1 cellular context compared by ENCODE assay signal in genomic region chr7:30549933-30550493, GRCh38.
TF ChIP-seq lines count a peak whose summit lies in the region.

No MANE protein-coding gene starts in this region.

TF ChIP-seq in K562, 482 proteins besides CTCF, POLR2A, EP300 and RAD21 (continued from another document and continues in another):
- TF ChIP-seq MGA (IDR thresholded peaks at IDR 0.05) (no peak), MTA3 (IDR thresholded peaks at IDR 0.05; ENCODE audit: borderline replicate concordance) (no peak), CEBPG (CRISPR knock-in tag; IDR thresholded peaks at IDR 0.05) (no peak), CEBPG (tag; conservative IDR thresholded peaks at IDR 0.05 in 1 of 2, IDR thresholded peaks at IDR 0.05 in 1 of 2) (no peak), GABPB2 (CRISPR knock-in tag; conservative IDR thresholded peaks at IDR 0.05) (no peak), TAF7 (tag; IDR thresholded peaks at IDR 0.05) (no peak), TEAD2 (tag; IDR thresholded peaks at IDR 0.05) (no peak), ATF7 (IDR thresholded peaks at IDR 0.05) (no peak), SNRNP70 (optimal IDR thresholded peaks at IDR 0.05; ENCODE audit: low read depth, low read length) (no peak), MED1 (CRISPR knock-in tag; IDR thresholded peaks at IDR 0.05; ENCODE audit: borderline replicate concordance) (no peak), CCAR2 (IDR thresholded peaks at IDR 0.05; ENCODE audit: low read depth, low read length) (no peak), ZKSCAN1 (IDR thresholded peaks at IDR 0.05; ENCODE audit: low read depth, low read length) (no peak), BCL6 (CRISPR knock-in tag; IDR thresholded peaks at IDR 0.05) (no peak), ARHGAP35 (IDR thresholded peaks at IDR 0.05; ENCODE audit: partially characterized antibody) (no peak), GATAD2B (IDR thresholded peaks at IDR 0.05; ENCODE audit: borderline replicate concordance) (no peak), TRIM28 (IDR thresholded peaks at IDR 0.05) (no peak), ZNF282 (CRISPR knock-in tag; IDR thresholded peaks at IDR 0.05) (no peak), MAFG (tag; conservative IDR thresholded peaks at IDR 0.05) (no peak), POLR2G (IDR thresholded peaks at IDR 0.05; ENCODE audit: low read depth, low read length) (no peak), ZNF354B (CRISPR knock-in tag; IDR thresholded peaks at IDR 0.05) (no peak), PTRF (tag; IDR thresholded peaks at IDR 0.05) (no peak), MITF (IDR thresholded peaks at IDR 0.05) (peak; percentile 53; the same call in 1 of the 2 replicates), CHD2 (IDR thresholded peaks at IDR 0.05; ENCODE audit: low read depth, low read length) (no peak), THRAP3 (IDR thresholded peaks at IDR 0.05; ENCODE audit: borderline replicate concordance) (no peak), PKNOX1 (IDR thresholded peaks at IDR 0.05) (peak; percentile 75), L3MBTL2 (IDR thresholded peaks at IDR 0.05) (peak; percentile 32; the same call in 1 of the 2 replicates), SREBF2 (CRISPR knock-in tag; IDR thresholded peaks at IDR 0.05) (no peak), RBM39 (optimal IDR thresholded peaks at IDR 0.05; ENCODE audit: low read depth, low read length) (no peak), EZH2 (IDR thresholded peaks at IDR 0.05; ENCODE audit: borderline replicate concordance, low read depth, low read length) (no peak), BACH1 (tag; IDR thresholded peaks at IDR 0.05) (peak; percentile 49; the same call in 1 of the 2 replicates), NR4A1 (CRISPR knock-in tag; IDR thresholded peaks at IDR 0.05) (0 out of 2 replicates have a peak, but pooled peaks have one; percentile 39), NR4A1 (tag; IDR thresholded peaks at IDR 0.05) (no peak), MIER1 (IDR thresholded peaks at IDR 0.05; ENCODE audit: low read depth) (no peak), KLF1 (tag; IDR thresholded peaks at IDR 0.05) (no peak)
- TF ChIP-seq, protein P1, sequence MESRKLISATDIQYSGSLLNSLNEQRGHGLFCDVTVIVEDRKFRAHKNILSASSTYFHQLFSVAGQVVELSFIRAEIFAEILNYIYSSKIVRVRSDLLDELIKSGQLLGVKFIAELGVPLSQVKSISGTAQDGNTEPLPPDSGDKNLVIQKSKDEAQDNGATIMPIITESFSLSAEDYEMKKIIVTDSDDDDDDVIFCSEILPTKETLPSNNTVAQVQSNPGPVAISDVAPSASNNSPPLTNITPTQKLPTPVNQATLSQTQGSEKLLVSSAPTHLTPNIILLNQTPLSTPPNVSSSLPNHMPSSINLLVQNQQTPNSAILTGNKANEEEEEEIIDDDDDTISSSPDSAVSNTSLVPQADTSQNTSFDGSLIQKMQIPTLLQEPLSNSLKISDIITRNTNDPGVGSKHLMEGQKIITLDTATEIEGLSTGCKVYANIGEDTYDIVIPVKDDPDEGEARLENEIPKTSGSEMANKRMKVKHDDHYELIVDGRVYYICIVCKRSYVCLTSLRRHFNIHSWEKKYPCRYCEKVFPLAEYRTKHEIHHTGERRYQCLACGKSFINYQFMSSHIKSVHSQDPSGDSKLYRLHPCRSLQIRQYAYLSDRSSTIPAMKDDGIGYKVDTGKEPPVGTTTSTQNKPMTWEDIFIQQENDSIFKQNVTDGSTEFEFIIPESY (CRISPR knock-in tag; IDR thresholded peaks at IDR 0.05) = no peak
- TF ChIP-seq, protein P2, sequence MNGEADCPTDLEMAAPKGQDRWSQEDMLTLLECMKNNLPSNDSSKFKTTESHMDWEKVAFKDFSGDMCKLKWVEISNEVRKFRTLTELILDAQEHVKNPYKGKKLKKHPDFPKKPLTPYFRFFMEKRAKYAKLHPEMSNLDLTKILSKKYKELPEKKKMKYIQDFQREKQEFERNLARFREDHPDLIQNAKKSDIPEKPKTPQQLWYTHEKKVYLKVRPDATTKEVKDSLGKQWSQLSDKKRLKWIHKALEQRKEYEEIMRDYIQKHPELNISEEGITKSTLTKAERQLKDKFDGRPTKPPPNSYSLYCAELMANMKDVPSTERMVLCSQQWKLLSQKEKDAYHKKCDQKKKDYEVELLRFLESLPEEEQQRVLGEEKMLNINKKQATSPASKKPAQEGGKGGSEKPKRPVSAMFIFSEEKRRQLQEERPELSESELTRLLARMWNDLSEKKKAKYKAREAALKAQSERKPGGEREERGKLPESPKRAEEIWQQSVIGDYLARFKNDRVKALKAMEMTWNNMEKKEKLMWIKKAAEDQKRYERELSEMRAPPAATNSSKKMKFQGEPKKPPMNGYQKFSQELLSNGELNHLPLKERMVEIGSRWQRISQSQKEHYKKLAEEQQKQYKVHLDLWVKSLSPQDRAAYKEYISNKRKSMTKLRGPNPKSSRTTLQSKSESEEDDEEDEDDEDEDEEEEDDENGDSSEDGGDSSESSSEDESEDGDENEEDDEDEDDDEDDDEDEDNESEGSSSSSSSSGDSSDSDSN (IDR thresholded peaks at IDR 0.05; ENCODE audit: borderline replicate concordance in 1 of 2, low read depth in 2 of 2, low read length in 2 of 2) = no peak
- TF ChIP-seq, protein P3, sequence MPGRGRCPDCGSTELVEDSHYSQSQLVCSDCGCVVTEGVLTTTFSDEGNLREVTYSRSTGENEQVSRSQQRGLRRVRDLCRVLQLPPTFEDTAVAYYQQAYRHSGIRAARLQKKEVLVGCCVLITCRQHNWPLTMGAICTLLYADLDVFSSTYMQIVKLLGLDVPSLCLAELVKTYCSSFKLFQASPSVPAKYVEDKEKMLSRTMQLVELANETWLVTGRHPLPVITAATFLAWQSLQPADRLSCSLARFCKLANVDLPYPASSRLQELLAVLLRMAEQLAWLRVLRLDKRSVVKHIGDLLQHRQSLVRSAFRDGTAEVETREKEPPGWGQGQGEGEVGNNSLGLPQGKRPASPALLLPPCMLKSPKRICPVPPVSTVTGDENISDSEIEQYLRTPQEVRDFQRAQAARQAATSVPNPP (IDR thresholded peaks at IDR 0.05; ENCODE audit: borderline replicate concordance, insufficient read depth, insufficient read length) = no peak
- TF ChIP-seq, protein P4, sequence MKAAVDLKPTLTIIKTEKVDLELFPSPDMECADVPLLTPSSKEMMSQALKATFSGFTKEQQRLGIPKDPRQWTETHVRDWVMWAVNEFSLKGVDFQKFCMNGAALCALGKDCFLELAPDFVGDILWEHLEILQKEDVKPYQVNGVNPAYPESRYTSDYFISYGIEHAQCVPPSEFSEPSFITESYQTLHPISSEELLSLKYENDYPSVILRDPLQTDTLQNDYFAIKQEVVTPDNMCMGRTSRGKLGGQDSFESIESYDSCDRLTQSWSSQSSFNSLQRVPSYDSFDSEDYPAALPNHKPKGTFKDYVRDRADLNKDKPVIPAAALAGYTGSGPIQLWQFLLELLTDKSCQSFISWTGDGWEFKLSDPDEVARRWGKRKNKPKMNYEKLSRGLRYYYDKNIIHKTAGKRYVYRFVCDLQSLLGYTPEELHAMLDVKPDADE (conservative IDR thresholded peaks at IDR 0.05; ENCODE audit: control insufficient read depth, low read depth, low read length) = no peak
- TF ChIP-seq, protein P5, sequence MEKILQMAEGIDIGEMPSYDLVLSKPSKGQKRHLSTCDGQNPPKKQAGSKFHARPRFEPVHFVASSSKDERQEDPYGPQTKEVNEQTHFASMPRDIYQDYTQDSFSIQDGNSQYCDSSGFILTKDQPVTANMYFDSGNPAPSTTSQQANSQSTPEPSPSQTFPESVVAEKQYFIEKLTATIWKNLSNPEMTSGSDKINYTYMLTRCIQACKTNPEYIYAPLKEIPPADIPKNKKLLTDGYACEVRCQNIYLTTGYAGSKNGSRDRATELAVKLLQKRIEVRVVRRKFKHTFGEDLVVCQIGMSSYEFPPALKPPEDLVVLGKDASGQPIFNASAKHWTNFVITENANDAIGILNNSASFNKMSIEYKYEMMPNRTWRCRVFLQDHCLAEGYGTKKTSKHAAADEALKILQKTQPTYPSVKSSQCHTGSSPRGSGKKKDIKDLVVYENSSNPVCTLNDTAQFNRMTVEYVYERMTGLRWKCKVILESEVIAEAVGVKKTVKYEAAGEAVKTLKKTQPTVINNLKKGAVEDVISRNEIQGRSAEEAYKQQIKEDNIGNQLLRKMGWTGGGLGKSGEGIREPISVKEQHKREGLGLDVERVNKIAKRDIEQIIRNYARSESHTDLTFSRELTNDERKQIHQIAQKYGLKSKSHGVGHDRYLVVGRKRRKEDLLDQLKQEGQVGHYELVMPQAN (IDR thresholded peaks at IDR 0.05; ENCODE audit: borderline replicate concordance) = no peak
